16 cellular contexts compared by ENCODE assay signal in genomic region chr19:4758659-4759058, GRCh38. TPM values are rescaled to one million over a fixed set of nuclear protein-coding genes. Genes with fewer than 3 reads are reported as not detected.
DNase-seq lines count a peak whose midpoint lies in the region; ATAC-seq and TF ChIP-seq lines count a peak whose summit lies in the region.
"Had no signal": no experiment of that assay in that cellular context is flagged by ENCODE, and none has a peak within 500 bp of the region (broad histone marks: within the 10 kb centered on the region; RNA-seq: fewer than 3 reads in every experiment).

No MANE protein-coding gene starts in this region.

- H3K36me3 ChIP-seq in HEK293 (ENCODE audit: control insufficient read depth in 2 of 2, insufficient read depth in 1 of 2, low read length in 2 of 2): no peaks in the 10 kb centered on the region
- H3K36me3 ChIP-seq: BE2C had no signal

- H3K36me3 Mint-ChIP-seq in brain (no peaks in the 10 kb centered on the region), naive B cell (peaks cover 0 to 8% of the 10 kb centered on the region in 2 donors)
- H3K36me3 Mint-ChIP-seq in stimulated activated effector memory CD8-positive, alpha-beta T cell treated with anti-CD3 and anti-CD28 coated beads, Interleukin-12 subunit alpha, Interleukin-12 subunit beta, amount 100 ng/mL, for 72 hours: no peaks in the 10 kb centered on the region
- H3K36me3 Mint-ChIP-seq: CD4-positive, CD25-positive, alpha-beta regulatory T cell; CD8-positive, alpha-beta memory T cell had no signal

- H3K4me1 ChIP-seq in HEK293 (ENCODE audit: control insufficient read depth, insufficient read depth, low read length): no peaks in the 10 kb centered on the region

- ATAC-seq in naive B cell (ENCODE audit: low read depth in 2 of 2): no peak
- ATAC-seq in stimulated activated effector memory CD8-positive, alpha-beta T cell treated with anti-CD3 and anti-CD28 coated beads, Interleukin-12 subunit alpha, Interleukin-12 subunit beta, amount 100 ng/mL, for 72 hours: no peak

- H3K27ac ChIP-seq in HEK293 (ENCODE audit: extremely low read depth, low read depth, low read length): no peak overlapping the region

- TF ChIP-seq CTCF in HEK293 (tag by site-specific recombination; IDR thresholded peaks at IDR 0.05) (no peak), brain (conservative IDR thresholded peaks at IDR 0.05) (no peak), GM10248 (IDR thresholded peaks at IDR 0.05; ENCODE audit: control extremely low read depth, extremely low read depth, low read depth, missing control alignments) (no peak)

- H3K4me3 ChIP-seq in HEK293 (ENCODE audit: low read depth, low read length): no peak overlapping the region

- CTCF ChIA-PET in HEK293 (lab: Yijun Ruan, JAX): interaction anchor here (0.6 kb wide), 1 partner anchor 716 kb away, joined by 3 read pairs; no protein-coding TSS in a partner anchor
- CTCF ChIA-PET in GM10248 (lab: Yijun Ruan, JAX): no interaction called here

- H3K9me3 Mint-ChIP-seq in brain (peaks cover 0 to 13% (median 3%) of the 10 kb centered on the region in 5 experiments), naive B cell (peaks cover 0 to 4% (median 0%) of the 10 kb centered on the region in 7 donors)
- no peaks in the 10 kb centered on the region for H3K9me3 Mint-ChIP-seq in stimulated activated effector memory CD8-positive, alpha-beta T cell treated with anti-CD3 and anti-CD28 coated beads, Interleukin-12 subunit alpha, Interleukin-12 subunit beta, amount 100 ng/mL, for 72 hours
- H3K9me3 Mint-ChIP-seq: CD4-positive, CD25-positive, alpha-beta regulatory T cell; H9 had no signal

- H3K27me3 Mint-ChIP-seq in brain (no peaks in the 10 kb centered on the region), naive B cell (peaks cover 24 to 57% (median 33%) of the 10 kb centered on the region in 3 donors)

- POLR2A ChIA-PET in HEK293 (lab: Yijun Ruan, JAX) (interaction anchor here (0.6 kb wide), 1 partner anchor 41 kb away, joined by 6 read pairs; no protein-coding TSS in a partner anchor), GM10248 (lab: Yijun Ruan, JAX) (no interaction called here)

- no peaks in the 10 kb centered on the region for H3K9me3 ChIP-seq in HEK293 (ENCODE audit: control insufficient read depth, insufficient read depth, low read depth, low read length)
- H3K9me3 ChIP-seq: BE2C had no signal

- H3K4me1 Mint-ChIP-seq in brain (peaks cover 53% of the 10 kb centered on the region), naive B cell (peaks cover 0 to 16% (median 3%) of the 10 kb centered on the region in 3 donors)
- H3K4me1 Mint-ChIP-seq in stimulated activated effector memory CD8-positive, alpha-beta T cell treated with anti-CD3 and anti-CD28 coated beads, Interleukin-12 subunit alpha, Interleukin-12 subunit beta, amount 100 ng/mL, for 72 hours: no peaks in the 10 kb centered on the region

- H3K4me3 Mint-ChIP-seq in brain (peak overlapping the region in 4 of 5 experiments; percentile 82 to 85 (median 84)), naive B cell (peak overlapping the region in 5 of 8 donors; percentile 30 to 72 (median 49))
- peak overlapping the region; percentile 53 for H3K4me3 Mint-ChIP-seq in stimulated activated effector memory CD8-positive, alpha-beta T cell treated with anti-CD3 and anti-CD28 coated beads, Interleukin-12 subunit alpha, Interleukin-12 subunit beta, amount 100 ng/mL, for 72 hours

- DNase-seq in naive B cell (no peak), GM10248 (ENCODE audit: extremely low spot score) (no peak), UCSD-AML1 (lab: John Stamatoyannopoulos, UW; ENCODE audit: unreplicated experiment) (no peak), OCI-M1 (lab: John Stamatoyannopoulos, UW) (no peak)
- no peak for DNase-seq in stimulated activated effector memory CD8-positive, alpha-beta T cell treated with anti-CD3 and anti-CD28 coated beads, Interleukin-12 subunit alpha, Interleukin-12 subunit beta, amount 100 ng/mL, for 72 hours (ENCODE audit: low spot score in 2 of 2)
- DNase-seq: ACHN; BE2C; C1 segment of cervical spinal cord; CD4-positive, CD25-positive, alpha-beta regulatory T cell; CD8-positive, alpha-beta memory T cell; COR-L47; DMS79; GDM1; H9 had no signal

- H3K27ac Mint-ChIP-seq in brain (peak overlapping the region in 1 of 5 experiments; percentile 92), naive B cell (no peak overlapping the region)
- no peak overlapping the region for H3K27ac Mint-ChIP-seq in stimulated activated effector memory CD8-positive, alpha-beta T cell treated with anti-CD3 and anti-CD28 coated beads, Interleukin-12 subunit alpha, Interleukin-12 subunit beta, amount 100 ng/mL, for 72 hours
- H3K27ac Mint-ChIP-seq: CD4-positive, CD25-positive, alpha-beta regulatory T cell; H9 had no signal

TF ChIP-seq in HEK293, 187 proteins besides CTCF, POLR2A, EP300 and RAD21:
- TF ChIP-seq ZNF530 (tag by site-specific recombination; IDR thresholded peaks at IDR 0.05; ENCODE audit: low read depth) (no peak), ZNF776 (tag by site-specific recombination; IDR thresholded peaks at IDR 0.05; ENCODE audit: borderline replicate concordance) (no peak), RBAK (tag by site-specific recombination; IDR thresholded peaks at IDR 0.05) (peak; percentile 96)

RNA-seq across cellular contexts. Expression of gene FEM1A, which starts 32.9 kb away (rescaled TPM):
- 12.8 TPM for polyA plus RNA-seq in brain (ENCODE audit: insufficient read depth, low read depth, low replicate concordance)
- 1 to 10 TPM in 5 of 6 donors, under 1 TPM in 1; 0.84 to 5.0 (median 3.2) TPM for polyA plus RNA-seq in naive B cell (ENCODE audit: low read depth in 6 of 6)

RNA-seq across cellular contexts. Expression of gene DPP9, which starts 35.0 kb away (rescaled TPM):
- polyA plus RNA-seq in brain (ENCODE audit: insufficient read depth, low read depth, low replicate concordance) (28.8 TPM), naive B cell (ENCODE audit: low read depth in 6 of 6) (10 to 100 TPM; 15.6 to 36.0 (median 17.4) TPM)
